ENCODE assay signal across 15 cellular contexts in the genomic region with DNA sequence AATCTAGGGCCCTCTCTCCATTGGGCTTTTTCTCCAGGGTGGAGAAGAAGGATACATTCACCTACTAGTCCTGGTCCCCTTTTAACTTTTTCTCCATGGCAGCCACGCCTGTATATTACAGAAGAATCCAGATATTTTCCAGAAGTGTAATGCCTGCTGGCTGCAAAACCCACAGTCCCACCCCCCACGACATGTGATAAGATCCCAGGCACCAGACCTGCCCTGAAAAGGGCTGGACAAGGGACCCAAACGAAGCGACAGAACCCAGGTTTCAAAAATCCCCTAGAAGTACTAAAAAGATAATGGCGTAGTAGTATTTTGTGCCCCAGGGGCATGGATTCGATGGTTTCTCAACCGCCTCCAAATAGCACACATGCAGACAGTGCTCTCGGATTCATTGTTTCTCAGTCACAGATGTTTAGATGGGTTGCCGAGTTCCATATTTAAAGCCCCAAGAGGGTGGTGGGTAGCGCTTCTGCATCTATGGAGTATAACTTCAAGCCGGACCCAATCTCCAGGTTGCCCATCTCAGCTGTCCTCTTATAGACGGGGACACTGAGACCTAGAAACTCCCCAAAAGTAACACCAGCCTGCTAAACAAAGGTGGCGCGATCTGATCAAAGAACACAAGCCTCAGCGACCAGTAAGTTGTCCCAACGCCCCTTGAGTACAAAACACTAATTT. TPM values are rescaled to one million over a fixed set of nuclear protein-coding genes. Genes with fewer than 3 reads are reported as not detected.
DNase-seq lines count a peak whose midpoint lies in the region; ATAC-seq, FAIRE-seq and TF ChIP-seq lines count a peak whose summit lies in the region.
"Had no signal": no experiment of that assay in that cellular context is flagged by ENCODE, and none has a peak within 500 bp of the region (broad histone marks: within the 10 kb centered on the region; RNA-seq: fewer than 3 reads in every experiment).

No MANE protein-coding gene starts in this region.

- no peak overlapping the region for H2AFZ ChIP-seq in astrocyte (ENCODE audit: low read depth, low read length)

- H3K9me3 ChIP-seq in astrocyte (ENCODE audit: insufficient read depth, low read depth, low read length) (peaks cover 3% of the 10 kb centered on the region), thoracic aorta (no peaks in the 10 kb centered on the region)
- H3K9me3 ChIP-seq: A549 had no signal

- H3K36me3 Mint-ChIP-seq in activated CD8-positive, alpha-beta memory T cell treated with anti-CD3 and anti-CD28 coated beads, Interleukin-2, amount 10 ng/mL, durations not matched to agents 7 days and 5 days = peaks cover 2% of the 10 kb centered on the region
- H3K36me3 Mint-ChIP-seq in astrocyte (ENCODE audit: low read depth, unreplicated experiment) = peaks cover 4% of the 10 kb centered on the region
- peaks cover 15% of the 10 kb centered on the region for H3K36me3 Mint-ChIP-seq in mesothelial cell of epicardium

- H3K27me3 ChIP-seq in astrocyte (ENCODE audit: insufficient read depth, low read length) (peaks cover 91% of the 10 kb centered on the region), thoracic aorta (replicated peaks; ENCODE audit: insufficient read depth) (peaks cover 11% of the 10 kb centered on the region), mesendoderm (ENCODE audit: insufficient read depth, low read length, poor library complexity) (peaks cover 72% of the 10 kb centered on the region)

- no peak overlapping the region for H2AK5ac ChIP-seq in mesendoderm (ENCODE audit: low read length)

- peak overlapping the region; percentile 46 for H3K27ac Mint-ChIP-seq in activated CD8-positive, alpha-beta memory T cell treated with anti-CD3 and anti-CD28 coated beads, Interleukin-2, amount 10 ng/mL, durations not matched to agents 7 days and 5 days
- H3K27ac Mint-ChIP-seq in astrocyte (ENCODE audit: unreplicated experiment) (peak overlapping the region; percentile 69), mesothelial cell of epicardium (peak overlapping the region; percentile 95)
- H3K27ac Mint-ChIP-seq: activated CD4-positive, alpha-beta T cell treated with anti-CD3 and anti-CD28 coated beads, Interleukin-2, amount 10 ng/mL, durations not matched to agents 24 days and 14 days had no signal

- no peak for TF ChIP-seq CTCF in astrocyte (IDR thresholded peaks at IDR 0.05; ENCODE audit: insufficient read depth, low read depth, low read length)
- TF ChIP-seq CTCF in mesothelial cell of epicardium (IDR thresholded peaks at IDR 0.05; ENCODE audit: unreplicated experiment) = no peak
- TF ChIP-seq CTCF in thoracic aorta (IDR thresholded peaks at IDR 0.05) = no peak

- no peak overlapping the region for H4K8ac ChIP-seq in mesendoderm (ENCODE audit: low read depth, low read length)

- no peak for FAIRE-seq in astrocyte (lab: Jason Lieb, UNC)
- FAIRE-seq in H54 (lab: Jason Lieb, UNC) = no peak
- FAIRE-seq: A549, colon had no signal

- H3K4me3 Mint-ChIP-seq in activated CD8-positive, alpha-beta memory T cell treated with anti-CD3 and anti-CD28 coated beads, Interleukin-2, amount 10 ng/mL, durations not matched to agents 7 days and 5 days = no peak overlapping the region
- H3K4me3 Mint-ChIP-seq in astrocyte (ENCODE audit: unreplicated experiment) (no peak overlapping the region), mesothelial cell of epicardium (peak overlapping the region; percentile 96)
- H3K4me3 Mint-ChIP-seq: activated CD4-positive, alpha-beta T cell treated with anti-CD3 and anti-CD28 coated beads, Interleukin-2, amount 10 ng/mL, durations not matched to agents 24 days and 14 days had no signal

- no peak overlapping the region for H3K9ac ChIP-seq in astrocyte (ENCODE audit: low read length)
- H3K9ac ChIP-seq in mesendoderm (ENCODE audit: low read length) = no peak overlapping the region
- H3K9ac ChIP-seq: KMS-11 had no signal

- peaks cover 23% of the 10 kb centered on the region for H3K4me1 Mint-ChIP-seq in activated CD8-positive, alpha-beta memory T cell treated with anti-CD3 and anti-CD28 coated beads, Interleukin-2, amount 10 ng/mL, durations not matched to agents 7 days and 5 days
- H3K4me1 Mint-ChIP-seq in astrocyte (ENCODE audit: low read depth, unreplicated experiment) (peaks cover 2% of the 10 kb centered on the region), mesothelial cell of epicardium (peaks cover 72% of the 10 kb centered on the region)

- H3K36me3 ChIP-seq in astrocyte (ENCODE audit: insufficient read depth, low read length) (no peaks in the 10 kb centered on the region), thoracic aorta (no peaks in the 10 kb centered on the region), mesendoderm (ENCODE audit: control insufficient read depth, insufficient read depth, low read length) (no peaks in the 10 kb centered on the region)

- H4K20me1 ChIP-seq in astrocyte (ENCODE audit: insufficient read depth, low read length) = no peaks in the 10 kb centered on the region

- H2BK120ac ChIP-seq in mesendoderm (ENCODE audit: low read depth, low read length) = no peak overlapping the region

- no peaks in the 10 kb centered on the region for H3K9me3 Mint-ChIP-seq in activated CD8-positive, alpha-beta memory T cell treated with anti-CD3 and anti-CD28 coated beads, Interleukin-2, amount 10 ng/mL, durations not matched to agents 7 days and 5 days (ENCODE audit: low read depth)
- peaks cover 36% of the 10 kb centered on the region for H3K9me3 Mint-ChIP-seq in astrocyte (ENCODE audit: unreplicated experiment)
- no peaks in the 10 kb centered on the region for H3K9me3 Mint-ChIP-seq in mesothelial cell of epicardium

- no peak for TF ChIP-seq POLR2A in H54 (IDR thresholded peaks at IDR 0.05; ENCODE audit: low read depth, low read length)

- H2BK5ac ChIP-seq in mesendoderm (ENCODE audit: low read length) = no peak overlapping the region

- no peak overlapping the region for H2BK15ac ChIP-seq in mesendoderm (replicated peaks; ENCODE audit: low read depth)

- H3K27ac ChIP-seq in astrocyte (ENCODE audit: low read depth, low read length) = no peak overlapping the region
- H3K27ac ChIP-seq in thoracic aorta = no peak overlapping the region
- H3K27ac ChIP-seq in mesendoderm (ENCODE audit: low read depth, low read length) = no peak overlapping the region
- H3K27ac ChIP-seq: A549, KMS-11 had no signal

- no peak overlapping the region for H3K56ac ChIP-seq in mesendoderm (ENCODE audit: low read length)

- H3K18ac ChIP-seq in mesendoderm (ENCODE audit: low read length) = no peak overlapping the region

- no CpG with 5 or more reads among the region's 16 CpGs for WGBS in mesendoderm (ENCODE audit: extremely low coverage, insufficient coverage, low lambda C conversion rate)

- H4K5ac ChIP-seq in mesendoderm (ENCODE audit: low read length) = no peak overlapping the region

- CTCF ChIA-PET in activated CD8-positive, alpha-beta memory T cell treated with anti-CD3 and anti-CD28 coated beads, Interleukin-2, amount 10 ng/mL, durations not matched to agents 7 days and 5 days (lab: Charles Lee) = no interaction called here

- H3K4me1 ChIP-seq in astrocyte (ENCODE audit: insufficient read depth, low read length) (no peaks in the 10 kb centered on the region), thoracic aorta (ENCODE audit: control insufficient read depth in 1 of 2, low read depth in 2 of 2) (peaks cover 6 to 29% of the 10 kb centered on the region in 2 donors), mesendoderm (ENCODE audit: control insufficient read depth, low read depth, low read length) (peaks cover 4% of the 10 kb centered on the region)

- H3K4ac ChIP-seq in mesendoderm (ENCODE audit: low read depth, low read length) = no peak overlapping the region

- H3K79me1 ChIP-seq in mesendoderm (ENCODE audit: low read length) = no peaks in the 10 kb centered on the region

- H3K4me3 ChIP-seq in astrocyte (ENCODE audit: insufficient read depth, low read depth, low read length) = peak overlapping the region; percentile 31
- peak overlapping the region; percentile 51 for H3K4me3 ChIP-seq in thoracic aorta
- no peak overlapping the region for H3K4me3 ChIP-seq in mesendoderm (ENCODE audit: low read length)
- H3K4me3 ChIP-seq: A549 had no signal

- H3K27me3 Mint-ChIP-seq in activated CD8-positive, alpha-beta memory T cell treated with anti-CD3 and anti-CD28 coated beads, Interleukin-2, amount 10 ng/mL, durations not matched to agents 7 days and 5 days = peaks cover 89% of the 10 kb centered on the region
- H3K27me3 Mint-ChIP-seq in astrocyte (ENCODE audit: low read depth, unreplicated experiment) (peaks cover 83% of the 10 kb centered on the region), mesothelial cell of epicardium (ENCODE audit: low read depth) (peaks cover 89% of the 10 kb centered on the region)

- no peak for ATAC-seq in activated CD8-positive, alpha-beta memory T cell treated with anti-CD3 and anti-CD28 coated beads, Interleukin-2, amount 10 ng/mL, durations not matched to agents 7 days and 5 days
- ATAC-seq in thoracic aorta (ENCODE audit: insufficient number of reproducible peaks, low FRiP score, low read depth) = no peak
- ATAC-seq: A549 had no signal

- no peak for DNase-seq in activated CD8-positive, alpha-beta memory T cell treated with anti-CD3 and anti-CD28 coated beads, Interleukin-2, amount 10 ng/mL, durations not matched to agents 7 days and 5 days
- DNase-seq in activated CD8-positive, alpha-beta memory T cell treated with anti-CD3 and anti-CD28 coated beads, Interleukin-2, amount 50 U/mL, for 48 hours = no peak
- no peak for DNase-seq in astrocyte (ENCODE audit: low read depth)
- DNase-seq in mesothelial cell of epicardium (ENCODE audit: low spot score in 2 of 2, unreplicated experiment in 2 of 2) = no peak
- DNase-seq in thoracic aorta (ENCODE audit: low spot score) = no peak
- DNase-seq in foreskin melanocyte = no peak
- no peak for DNase-seq in H54 (ENCODE audit: insufficient read length, low spot score)
- no peak for DNase-seq in mesendoderm
- DNase-seq: activated CD4-positive, alpha-beta T cell treated with anti-CD3 and anti-CD28 coated beads, Interleukin-2, amount 10 ng/mL, durations not matched to agents 24 days and 14 days; DND-41; NCI-H1930; stimulated activated CD4-positive, alpha-beta T cell treated with anti-CD3 and anti-CD28 coated beads, Interleukin-2, amount 100 ng/mL, for 48 hours had no signal

- H3K23ac ChIP-seq in mesendoderm (ENCODE audit: low read length) = no peak overlapping the region

- no peaks in the 10 kb centered on the region for H3K79me2 ChIP-seq in astrocyte (ENCODE audit: insufficient read depth, low read length)
- no peaks in the 10 kb centered on the region for H3K79me2 ChIP-seq in mesendoderm (ENCODE audit: control insufficient read depth, insufficient read depth, low read length)

- H3K4me2 ChIP-seq in astrocyte (ENCODE audit: low read length) = peak overlapping the region; percentile 68
- no peak overlapping the region for H3K4me2 ChIP-seq in mesendoderm (ENCODE audit: low read length)
- H3K4me2 ChIP-seq: A549, KMS-11 had no signal

RNA-seq across cellular contexts. Expression of a gene that starts 2.6 kb away (rescaled TPM):
- not detected for total RNA-seq in activated CD8-positive, alpha-beta memory T cell treated with anti-CD3 and anti-CD28 coated beads, Interleukin-2, amount 10 ng/mL, durations not matched to agents 7 days and 5 days
- total RNA-seq in astrocyte (0.45 and 1.4 TPM in 2 replicates), mesothelial cell of epicardium (122 to 131 TPM (median 125 TPM) in 3 replicates), thoracic aorta (1 to 10 TPM in 1 of 2 donors, not detected in 1; 1.1 TPM)
- polyA plus RNA-seq in mesendoderm (2013, experiment 1 of 2) = 1.0 TPM
- 0.92 TPM for polyA plus RNA-seq in mesendoderm (2013, experiment 2 of 2)
- total RNA-seq: activated CD4-positive, alpha-beta T cell treated with anti-CD3 and anti-CD28 coated beads, Interleukin-2, amount 10 ng/mL, durations not matched to agents 24 days and 14 days had no signal

Comparison
In these comparisons a context has a peak if more than half of its experiments do, and no peak if none do; other contexts are left out.
1. RNA of a gene that starts 2.6 kb away (total RNA-seq): 122 to 131 TPM in mesothelial cell of epicardium; 1.1 TPM in thoracic aorta, 0.45 to 1.4 TPM in astrocyte and not detected in activated CD8-positive, alpha-beta memory T cell treated with anti-CD3 and anti-CD28 coated beads, Interleukin-2, amount 10 ng/mL, durations not matched to agents 7 days and 5 days; every median in the first group is over 10 times any median in the second.
2. Peak in every context shown above with its lines, with median percentiles within 50 percentile points of each other: H3K27ac Mint-ChIP-seq.